1 cellular context compared by ENCODE assay signal in genomic region chr12:49091056-49091835, GRCh38.
TF ChIP-seq lines count a peak whose summit lies in the region.

No MANE protein-coding gene starts in this region.

TF ChIP-seq in H1, 55 proteins besides CTCF, POLR2A, EP300 and RAD21:
- TF ChIP-seq SIX5 (IDR thresholded peaks at IDR 0.05; ENCODE audit: low read depth, low read length) (no peak), TAF7 (optimal IDR thresholded peaks at IDR 0.05; ENCODE audit: borderline replicate concordance, low read depth, low read length) (no peak), SP1 (IDR thresholded peaks at IDR 0.05; ENCODE audit: low read depth, low read length) (no peak), SAP30 (IDR thresholded peaks at IDR 0.05; ENCODE audit: insufficient read depth, insufficient replicate concordance, low read length) (no peak), KDM4A (IDR thresholded peaks at IDR 0.05; ENCODE audit: low read depth, low read length, severe bottlenecking) (no peak), NANOG (IDR thresholded peaks at IDR 0.05; ENCODE audit: insufficient read depth, low read depth, low read length, poor library complexity, severe bottlenecking) (no peak), CHD1 (IDR thresholded peaks at IDR 0.05; ENCODE audit: low read depth, low read length) (no peak), HDAC2 (IDR thresholded peaks at IDR 0.05; ENCODE audit: borderline replicate concordance in 1 of 2, low read depth in 2 of 2, low read length in 2 of 2) (no peak), CTBP2 (IDR thresholded peaks at IDR 0.05; ENCODE audit: borderline replicate concordance, insufficient read depth, insufficient read length, low read length) (no peak), BRCA1 (IDR thresholded peaks at IDR 0.05; ENCODE audit: low read depth, low read length) (no peak), SP2 (IDR thresholded peaks at IDR 0.05; ENCODE audit: low read length) (no peak), POLR2AphosphoS5 (IDR thresholded peaks at IDR 0.05; ENCODE audit: low read depth, low read length) (no peak), E2F6 (IDR thresholded peaks at IDR 0.05) (peak; percentile 57), FOSL1 (IDR thresholded peaks at IDR 0.05; ENCODE audit: insufficient read depth, low read depth, low read length) (no peak), RBBP5 (IDR thresholded peaks at IDR 0.05; ENCODE audit: borderline replicate concordance, low read depth, low read length) (no peak), RNF2 (IDR thresholded peaks at IDR 0.05; ENCODE audit: borderline replicate concordance, low read depth, low read length, missing control alignments, poor library complexity, severe bottlenecking) (peak; percentile 21), EZH2 (IDR thresholded peaks at IDR 0.05; ENCODE audit: low read depth, low read length, severe bottlenecking) (peak; percentile 57), BACH1 (IDR thresholded peaks at IDR 0.05; ENCODE audit: low read length) (no peak), KDM5A (IDR thresholded peaks at IDR 0.05; ENCODE audit: low read length) (no peak), SUZ12 (IDR thresholded peaks at IDR 0.05; ENCODE audit: low read length) (peak; percentile 60), KDM1A (IDR thresholded peaks at IDR 0.05; ENCODE audit: borderline replicate concordance, low read length) (no peak), ASH2L (IDR thresholded peaks at IDR 0.05; ENCODE audit: low read length) (no peak), SIRT6 (IDR thresholded peaks at IDR 0.05; ENCODE audit: low read length) (no peak), MAX (IDR thresholded peaks at IDR 0.05) (peak; percentile 62), PHF8 (conservative IDR thresholded peaks at IDR 0.05; ENCODE audit: low read depth, low read length) (no peak)
